1 cellular context compared by ENCODE assay signal in the genomic region with DNA sequence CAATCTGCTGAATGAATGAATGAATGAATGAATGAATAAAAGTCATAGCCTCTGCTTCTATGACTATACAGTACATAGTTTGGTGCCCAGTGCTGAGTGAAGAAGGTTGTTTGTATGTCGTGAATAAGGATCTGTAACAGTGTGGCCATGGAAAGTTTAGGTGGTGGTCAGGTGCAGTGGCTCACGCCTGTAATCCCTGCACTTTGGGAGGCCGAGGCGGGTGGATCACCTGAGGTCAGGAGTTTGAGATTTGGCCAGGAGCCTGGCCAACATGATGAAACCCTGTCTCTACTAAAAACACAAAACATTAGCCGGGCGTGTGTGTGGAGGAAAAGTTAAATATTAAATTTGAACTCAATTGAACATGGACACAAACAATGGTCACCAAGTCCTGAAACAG. TPM values are rescaled to one million over a fixed set of nuclear protein-coding genes. Genes with fewer than 3 reads are reported as not detected.
"Had no signal": no experiment of that assay in that cellular context is flagged by ENCODE, and none has a peak within 500 bp of the region (broad histone marks: within the 10 kb centered on the region; RNA-seq: fewer than 3 reads in every experiment).

No MANE protein-coding gene starts in this region.

RNA-seq across cellular contexts. Expression of a gene that starts 4.3 kb away (rescaled TPM):
- total RNA-seq: urinary bladder had no signal
